ENCODE assay signal across 27 cellular contexts in the genomic region with DNA sequence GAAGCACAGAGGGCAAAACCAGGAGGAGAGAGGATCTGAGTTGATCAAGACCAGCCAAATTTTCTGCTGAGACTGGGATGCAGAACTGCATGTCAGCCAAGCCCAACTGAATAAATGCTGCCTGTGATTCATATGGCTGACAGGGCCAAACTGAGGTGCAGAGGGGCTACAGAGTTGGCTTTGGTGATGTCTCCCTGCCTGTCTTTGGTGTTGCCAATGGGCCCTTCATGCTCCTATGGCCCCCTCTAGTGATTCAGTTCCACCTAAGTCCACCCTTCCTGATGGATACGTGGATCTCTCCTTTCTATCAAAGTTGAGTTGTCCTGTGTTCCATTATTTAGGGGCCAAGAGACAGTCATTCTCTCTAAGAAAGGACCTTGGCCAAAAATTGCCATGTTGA.
A peak's percentile ranks its signal among the peaks of the same experiment; 100 is the strongest.
DNase-seq lines count a peak whose midpoint lies in the region; ATAC-seq and TF ChIP-seq lines count a peak whose summit lies in the region.
"Had no signal": no experiment of that assay in that cellular context is flagged by ENCODE, and none has a peak within 500 bp of the region (broad histone marks: within the 10 kb centered on the region; RNA-seq: fewer than 3 reads in every experiment).

No MANE protein-coding gene starts in this region.

- intact Hi-C loops in activated CD4-positive, alpha-beta memory T cell treated with anti-CD3 and anti-CD28 coated beads for 36 hours (cut with micrococcal nuclease): no loop called here

- H3K36me3 Mint-ChIP-seq in osteocyte (ENCODE audit: unreplicated experiment): no peaks in the 10 kb centered on the region
- no peaks in the 10 kb centered on the region for H3K36me3 Mint-ChIP-seq in activated CD4-positive, alpha-beta memory T cell treated with anti-CD3 and anti-CD28 coated beads for 36 hours
- H3K36me3 Mint-ChIP-seq: memory B cell; naive thymus-derived CD4-positive, alpha-beta T cell; stimulated activated memory B cell treated with anti-CD40 and anti-IgM and Interleukin-4, amounts not matched to agents 10 μg/mL and 1 μg/mL and 100 μg/mL, for 72 hours had no signal

- H3K27ac Mint-ChIP-seq in osteocyte (ENCODE audit: unreplicated experiment): no peak overlapping the region
- no peak overlapping the region for H3K27ac Mint-ChIP-seq in activated CD4-positive, alpha-beta memory T cell treated with anti-CD3 and anti-CD28 coated beads for 36 hours
- H3K27ac Mint-ChIP-seq: activated CD4-positive, alpha-beta memory T cell treated with anti-CD3 and anti-CD28 coated beads, Interleukin-2, amount 10 ng/mL, durations not matched to agents 7 days and 5 days; memory B cell; naive thymus-derived CD4-positive, alpha-beta T cell; stimulated activated memory B cell treated with anti-CD40 and anti-IgM and Interleukin-4, amounts not matched to agents 10 μg/mL and 1 μg/mL and 100 μg/mL, for 72 hours had no signal

- H3K36me3 ChIP-seq in brain microvascular endothelial cell (replicated peaks): no peaks in the 10 kb centered on the region
- H3K36me3 ChIP-seq: esophagus muscularis mucosa, gastroesophageal sphincter, HAP-1, pancreas, Peyer's patch, SJCRH30, thoracic aorta had no signal

- H3K4me3 ChIP-seq in brain microvascular endothelial cell (ENCODE audit: low read depth, low read length): no peak overlapping the region
- H3K4me3 ChIP-seq: A549, esophagus muscularis mucosa, gastroesophageal sphincter, HAP-1, pancreas, Peyer's patch, SJCRH30, thoracic aorta had no signal

- H3K27me3 ChIP-seq in brain microvascular endothelial cell (replicated peaks): no peaks in the 10 kb centered on the region
- H3K27me3 ChIP-seq: esophagus muscularis mucosa, gastroesophageal sphincter, pancreas, Peyer's patch, SJCRH30 had no signal

- in situ Hi-C loops in brain microvascular endothelial cell (cut with HindIII; ENCODE audit: low pct_ligation_motif_present, low sequenced_read_pairs): no loop called here

- H3K27me3 Mint-ChIP-seq in osteocyte (ENCODE audit: unreplicated experiment): no peaks in the 10 kb centered on the region
- peaks cover 2% of the 10 kb centered on the region for H3K27me3 Mint-ChIP-seq in activated CD4-positive, alpha-beta memory T cell treated with anti-CD3 and anti-CD28 coated beads for 36 hours
- H3K27me3 Mint-ChIP-seq: activated CD4-positive, alpha-beta memory T cell treated with anti-CD3 and anti-CD28 coated beads, Interleukin-2, amount 10 ng/mL, durations not matched to agents 7 days and 5 days; stimulated activated memory B cell treated with anti-CD40 and anti-IgM and Interleukin-4, amounts not matched to agents 10 μg/mL and 1 μg/mL and 100 μg/mL, for 72 hours had no signal

- POLR2A ChIA-PET in activated CD4-positive, alpha-beta memory T cell treated with anti-CD3 and anti-CD28 coated beads for 36 hours (lab: Charles Lee): no interaction called here

- H3K4me1 Mint-ChIP-seq in osteocyte (ENCODE audit: unreplicated experiment): no peaks in the 10 kb centered on the region
- no peaks in the 10 kb centered on the region for H3K4me1 Mint-ChIP-seq in activated CD4-positive, alpha-beta memory T cell treated with anti-CD3 and anti-CD28 coated beads for 36 hours (ENCODE audit: low read depth)
- H3K4me1 Mint-ChIP-seq: activated CD4-positive, alpha-beta memory T cell treated with anti-CD3 and anti-CD28 coated beads, Interleukin-2, amount 10 ng/mL, durations not matched to agents 7 days and 5 days; memory B cell; naive thymus-derived CD4-positive, alpha-beta T cell; stimulated activated memory B cell treated with anti-CD40 and anti-IgM and Interleukin-4, amounts not matched to agents 10 μg/mL and 1 μg/mL and 100 μg/mL, for 72 hours had no signal

- CTCF ChIA-PET in activated CD4-positive, alpha-beta memory T cell treated with anti-CD3 and anti-CD28 coated beads for 36 hours (lab: Charles Lee): no interaction called here

- DNase-seq in NCI-H82 (lab: John Stamatoyannopoulos, UW) (peak; percentile 7), NCI-H82 treated with DMSO at 0.1 percent for 48 hours (lab: John Stamatoyannopoulos, UW; ENCODE audit: unreplicated experiment) (no peak), HT1080 (ENCODE audit: low read depth) (peak; percentile 6), brain microvascular endothelial cell (no peak), osteocyte (ENCODE audit: extremely low spot score, unreplicated experiment) (no peak), NOMO-1 (lab: John Stamatoyannopoulos, UW; ENCODE audit: unreplicated experiment in 2 of 2) (no peak)
- DNase-seq in activated CD4-positive, alpha-beta memory T cell treated with anti-CD3 and anti-CD28 coated beads for 36 hours: no peak
- DNase-seq: activated CD4-positive, alpha-beta memory T cell treated with anti-CD3 and anti-CD28 coated beads, Interleukin-2, amount 10 ng/mL, durations not matched to agents 7 days and 5 days; activated naive CD4-positive, alpha-beta T cell; activated T-cell treated with anti-CD3 and anti-CD28 coated beads, Interleukin-2, amount 50 U/mL, for 1 hour; effector CD4-positive, alpha-beta T cell; naive thymus-derived CD4-positive, alpha-beta T cell; NCI-H1417 treated with DMSO at 0.1 percent for 48 hours; pancreas; Peyer's patch; stimulated activated CD4-positive, alpha-beta T cell treated with anti-CD3 and anti-CD28 coated beads, Interleukin-1b, Interleukin-23, amount 100 ng/mL, for 48 hours; T-helper 2 cell had no signal

- H3K4me3 Mint-ChIP-seq in osteocyte (ENCODE audit: unreplicated experiment): no peak overlapping the region
- no peak overlapping the region for H3K4me3 Mint-ChIP-seq in activated CD4-positive, alpha-beta memory T cell treated with anti-CD3 and anti-CD28 coated beads for 36 hours
- H3K4me3 Mint-ChIP-seq: activated CD4-positive, alpha-beta memory T cell treated with anti-CD3 and anti-CD28 coated beads, Interleukin-2, amount 10 ng/mL, durations not matched to agents 7 days and 5 days; memory B cell; naive thymus-derived CD4-positive, alpha-beta T cell; stimulated activated memory B cell treated with anti-CD40 and anti-IgM and Interleukin-4, amounts not matched to agents 10 μg/mL and 1 μg/mL and 100 μg/mL, for 72 hours had no signal

- no peaks in the 10 kb centered on the region for H3K9me3 Mint-ChIP-seq in osteocyte (ENCODE audit: unreplicated experiment)
- no peaks in the 10 kb centered on the region for H3K9me3 Mint-ChIP-seq in activated CD4-positive, alpha-beta memory T cell treated with anti-CD3 and anti-CD28 coated beads for 36 hours
- H3K9me3 Mint-ChIP-seq: activated CD4-positive, alpha-beta memory T cell treated with anti-CD3 and anti-CD28 coated beads, Interleukin-2, amount 10 ng/mL, durations not matched to agents 7 days and 5 days; memory B cell; naive thymus-derived CD4-positive, alpha-beta T cell; stimulated activated memory B cell treated with anti-CD40 and anti-IgM and Interleukin-4, amounts not matched to agents 10 μg/mL and 1 μg/mL and 100 μg/mL, for 72 hours had no signal

- H3K27ac ChIP-seq in brain microvascular endothelial cell: no peak overlapping the region
- H3K27ac ChIP-seq: A549, esophagus muscularis mucosa, gastroesophageal sphincter, pancreas, Peyer's patch, SJCRH30, thoracic aorta, VCaP had no signal

- ATAC-seq in HG03135 (IDR thresholded peaks at IDR 0.05; ENCODE audit: unreplicated experiment): no peak
- ATAC-seq: A549; gastroesophageal sphincter; naive thymus-derived CD4-positive, alpha-beta T cell; pancreas had no signal

- TF ChIP-seq CTCF in brain microvascular endothelial cell (IDR thresholded peaks at IDR 0.05; ENCODE audit: low read depth, low read length, missing control alignments) (peak; percentile 33), osteocyte (IDR thresholded peaks at IDR 0.05) (peak; percentile 7)

Comparison
In these comparisons a context has a peak if more than half of its experiments do, and no peak if none do; other contexts are left out.
1. DNase-seq: peak in NCI-H82 (single experiment) and HT1080 (single experiment); none in NCI-H82 treated with DMSO at 0.1 percent for 48 hours (single experiment), brain microvascular endothelial cell (single experiment), osteocyte (single experiment), activated CD4-positive, alpha-beta memory T cell treated with anti-CD3 and anti-CD28 coated beads for 36 hours (single experiment) and NOMO-1 (0 of 2).